8 cellular contexts compared by ENCODE assay signal in genomic region chr3:134029734-134030381, GRCh38. TPM values are rescaled to one million over a fixed set of nuclear protein-coding genes. Genes with fewer than 3 reads are reported as not detected.
DNase-seq lines count a peak whose midpoint lies in the region; ATAC-seq and TF ChIP-seq lines count a peak whose summit lies in the region.

Gene SLCO2A1, minus strand, starts transcription at chr3:134029925. Its CDS starts 123 bp downstream, at chr3:134029802.

- DNase-seq in NCI-H2171 treated with DMSO at 0.1 percent for 48 hours (lab: John Stamatoyannopoulos, UW), result peak; percentile 40
- DNase-seq in lung (ENCODE audit: low spot score), result no peak
- peak in 1 of 2 donors; percentile 33 for DNase-seq in tibial artery

- intact Hi-C loops in tibial artery (cut with DNase I; ENCODE audit: low total_unique reads), result no loop called here

- H3K9ac ChIP-seq in duodenal mucosa (ENCODE audit: low read depth in 1 of 2, low read length in 2 of 2), result peak within 1 kb of the TSS in 1 of 2 donors; percentile 43

- WGBS in lung, 2 donors, result 2% methylated on average over 32 to 67 of the region's 67 CpGs

- ATAC-seq in lung (ENCODE audit: insufficient read depth, low FRiP score) (peak; percentile 48), GM18868 (IDR thresholded peaks at IDR 0.05; ENCODE audit: unreplicated experiment) (no peak), HG03439 (IDR thresholded peaks at IDR 0.05; ENCODE audit: unreplicated experiment) (no peak), HG03354 (IDR thresholded peaks at IDR 0.05; ENCODE audit: poor library complexity, severe bottlenecking, unreplicated experiment) (no peak)

- H3K9me3 ChIP-seq in duodenal mucosa (ENCODE audit: control insufficient read depth in 1 of 2, low read length in 2 of 2) (no peaks in the 10 kb centered on the region), lung (ENCODE audit: control insufficient read depth in 2 of 2, insufficient read depth in 1 of 2, low read length in 1 of 2) (peaks cover 0 to 5% of the 10 kb centered on the region in 2 donors), tibial artery (no peaks in the 10 kb centered on the region)

- H3K4me1 ChIP-seq in duodenal mucosa (ENCODE audit: control insufficient read depth in 1 of 2, insufficient read depth in 2 of 2, low read length in 2 of 2) (peaks cover 6 to 14% of the 10 kb centered on the region in 2 donors), lung (ENCODE audit: control insufficient read depth in 2 of 2, insufficient read depth in 2 of 2, low read length in 2 of 2) (peaks cover 0 to 2% of the 10 kb centered on the region in 2 donors), tibial artery (peaks cover 0 to 20% (median 16%) of the 10 kb centered on the region in 4 donors)

- peak within 1 kb of the TSS; percentile 10 for H3K4me3 ChIP-seq in GM12875 (ENCODE audit: low read depth, low read length)
- peak within 1 kb of the TSS; percentile 56 to 61 for H3K4me3 ChIP-seq in duodenal mucosa (ENCODE audit: low read depth in 1 of 2, low read length in 2 of 2)
- peak within 1 kb of the TSS; percentile 64 for H3K4me3 ChIP-seq in lung
- H3K4me3 ChIP-seq in tibial artery, result peak within 1 kb of the TSS; percentile 49 to 61

- no peak for TF ChIP-seq CTCF in GM12875 (IDR thresholded peaks at IDR 0.05; ENCODE audit: borderline replicate concordance, insufficient read depth, low read depth, low read length)
- no peak for TF ChIP-seq CTCF in lung (IDR thresholded peaks at IDR 0.05; ENCODE audit: control extremely low read depth, extremely low read depth)
- TF ChIP-seq CTCF in tibial artery (IDR thresholded peaks at IDR 0.05), result no peak

- H3K36me3 ChIP-seq in duodenal mucosa (ENCODE audit: control insufficient read depth in 1 of 2, insufficient read depth in 2 of 2, low read length in 2 of 2) (no peaks in the 10 kb centered on the region), lung (ENCODE audit: control insufficient read depth in 2 of 2, insufficient read depth in 2 of 2, low read length in 2 of 2) (no peaks in the 10 kb centered on the region), tibial artery (no peaks in the 10 kb centered on the region)

- peak within 1 kb of the TSS; percentile 3 for H3K27ac ChIP-seq in duodenal mucosa (ENCODE audit: low read depth, low read length)
- peak within 1 kb of the TSS in 1 of 2 donors; percentile 66 for H3K27ac ChIP-seq in lung (ENCODE audit: low read depth in 1 of 2, low read length in 1 of 2)
- no peak within 1 kb of the TSS for H3K27ac ChIP-seq in tibial artery

- H3K27me3 ChIP-seq in duodenal mucosa (ENCODE audit: control insufficient read depth in 1 of 2, insufficient read depth in 2 of 2, low read length in 2 of 2) (peaks cover 13 to 16% of the 10 kb centered on the region in 2 donors), lung (ENCODE audit: control insufficient read depth, insufficient read depth) (no peaks in the 10 kb centered on the region), tibial artery (peaks cover 0 to 29% of the 10 kb centered on the region in 2 donors)

RNA-seq across cellular contexts. Expression of gene SLCO2A1, which starts in this region (rescaled TPM):
- total RNA-seq in lung, result 100 to 1,000 TPM in 1 of 2 donors, 10 to 100 TPM in 1; 27.2 to 131 TPM
- 10 to 100 TPM; 27.8 to 57.5 TPM for polyA plus RNA-seq in lung

Comparison
In these comparisons a context has a peak if more than half of its experiments do, and no peak if none do; other contexts are left out.
1. H3K4me3 ChIP-seq: peak in every context shown above with its lines; median percentile 64 in lung; 58 in duodenal mucosa; 55 in tibial artery; 10 in GM12875.